In the genomic region with DNA sequence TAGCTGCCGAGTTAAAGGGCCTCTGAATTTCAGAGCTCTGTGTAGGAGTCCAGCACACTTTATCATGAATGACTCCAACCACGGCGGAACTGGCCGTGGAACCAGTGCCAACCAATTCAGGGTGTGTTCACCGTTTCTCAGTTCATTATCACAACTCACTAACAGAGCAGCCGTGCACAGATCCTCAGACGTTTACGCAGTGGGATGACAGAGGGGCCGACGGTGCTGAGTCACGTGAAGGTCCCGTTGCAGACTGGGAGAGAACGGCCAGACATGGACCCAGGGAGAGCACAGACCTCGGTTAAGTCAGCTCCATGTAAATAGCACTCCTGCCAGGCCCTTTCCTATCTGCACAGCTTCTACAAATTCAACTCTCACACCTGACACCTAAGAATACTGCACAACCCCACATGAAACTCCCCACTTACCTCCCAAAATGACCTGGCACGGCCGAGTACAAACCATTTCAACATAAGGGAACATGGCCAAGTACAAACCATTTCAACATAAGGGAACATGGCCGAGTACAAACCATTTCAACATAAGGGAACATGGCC, we compare ENCODE assay signal across 19 cellular contexts.
DNase-seq lines count a peak whose midpoint lies in the region; ATAC-seq, FAIRE-seq and TF ChIP-seq lines count a peak whose summit lies in the region.
"Had no signal": no experiment of that assay in that cellular context is flagged by ENCODE, and none has a peak within 500 bp of the region (broad histone marks: within the 10 kb centered on the region; RNA-seq: fewer than 3 reads in every experiment).

No MANE protein-coding gene starts in this region.

- no peaks in the 10 kb centered on the region for H3K9me3 ChIP-seq in gastrocnemius medialis
- H3K9me3 ChIP-seq: esophagus muscularis mucosa, tibial nerve had no signal

- H3K9me3 Mint-ChIP-seq in T-cell = no peaks in the 10 kb centered on the region
- H3K9me3 Mint-ChIP-seq: activated T-cell treated with anti-CD3 and anti-CD28 coated beads, Interleukin-2, amount 50 U/mL, for 24 hours; dendritic cell treated with granulocyte-macrophage colony-stimulating factor and Interleukin-4, amounts not matched to agents 40 ng/mL and 50 ng/mL, for 4 days had no signal

- peaks cover 10 to 27% of the 10 kb centered on the region in 2 donors for H3K27me3 Mint-ChIP-seq in T-cell

- peak overlapping the region in 3 of 4 donors; percentile 37 to 69 (median 62) for H3K27ac ChIP-seq in gastrocnemius medialis
- H3K27ac ChIP-seq: tibial nerve had no signal

- H3K36me3 Mint-ChIP-seq in T-cell = no peaks in the 10 kb centered on the region

- no peak for DNase-seq in bronchial epithelial cell (ENCODE audit: low read depth)
- no peak for DNase-seq in left colon
- peak in 1 of 2 donors; percentile 60 for DNase-seq in gastrocnemius medialis
- no peak for DNase-seq in T-cell
- no peak for DNase-seq in H7
- DNase-seq: activated CD4-positive, alpha-beta T cell treated with anti-CD3 and anti-CD28 coated beads, Interleukin-2, amount 50 U/mL, for 1 hour; activated T-cell treated with anti-CD3 and anti-CD28 coated beads, Interleukin-2, amount 50 U/mL, for 24 hours; DMS153; KG1; NCI-H2029; NCI-H69; stimulated activated CD8-positive, alpha-beta memory T cell treated with anti-CD3 and anti-CD28 coated beads, Interleukin-4, amount 100 ng/mL, for 48 hours; T-helper 17 cell had no signal

- in situ Hi-C loops in gastrocnemius medialis (cut with MboI; ENCODE audit: low sequenced_read_pairs in 4 of 4) = loop anchor here in 1 of 4 donors (25.0 kb wide), 1 partner anchor 193 kb away; no protein-coding TSS in a partner anchor

- TF ChIP-seq POLR2A in gastrocnemius medialis (IDR thresholded peaks at IDR 0.05) = no peak

- FAIRE-seq in bronchial epithelial cell (lab: Jason Lieb, UNC) = peak; percentile 18

- H3K36me3 ChIP-seq in bronchial epithelial cell (ENCODE audit: control insufficient read depth, insufficient read depth, low read length) (no peaks in the 10 kb centered on the region), gastrocnemius medialis (no peaks in the 10 kb centered on the region), H7 (replicated peaks; ENCODE audit: control insufficient read depth, insufficient read depth, low read length) (no peaks in the 10 kb centered on the region)
- H3K36me3 ChIP-seq: esophagus muscularis mucosa, tibial nerve had no signal

- TF ChIP-seq CTCF in bronchial epithelial cell (IDR thresholded peaks at IDR 0.05; ENCODE audit: insufficient read depth, low read length, severe bottlenecking) = no peak
- no peak for TF ChIP-seq CTCF in gastrocnemius medialis (IDR thresholded peaks at IDR 0.05 in 4 of 5, conservative IDR thresholded peaks at IDR 0.05 in 1 of 5)

- POLR2A ChIA-PET in T-cell (lab: Charles Lee) = no interaction called here

- no peak overlapping the region for H3K4me3 Mint-ChIP-seq in T-cell
- H3K4me3 Mint-ChIP-seq: activated T-cell treated with anti-CD3 and anti-CD28 coated beads, Interleukin-2, amount 50 U/mL, for 24 hours; dendritic cell treated with granulocyte-macrophage colony-stimulating factor and Interleukin-4, amounts not matched to agents 40 ng/mL and 50 ng/mL, for 4 days; T-helper 17 cell had no signal

- intact Hi-C loops in left colon (cut with DNase I, micrococcal nuclease) = no loop called here
- intact Hi-C loops in gastrocnemius medialis (cut with DNase I; ENCODE audit: low total_unique reads) = loop anchor here (5.0 kb wide), 1 partner anchor 193 kb away; no protein-coding TSS in a partner anchor

- H3K27me3 ChIP-seq in bronchial epithelial cell (ENCODE audit: control insufficient read depth, insufficient read depth, low read length) (no peaks in the 10 kb centered on the region), gastrocnemius medialis (no peaks in the 10 kb centered on the region), H7 (ENCODE audit: control insufficient read depth, insufficient read depth, low read length) (no peaks in the 10 kb centered on the region)
- H3K27me3 ChIP-seq: esophagus muscularis mucosa, tibial nerve had no signal

- CTCF ChIA-PET in T-cell (lab: Charles Lee) = no interaction called here

- peak; percentile 69 for ATAC-seq in left colon
- ATAC-seq in gastrocnemius medialis = peak; percentile 70 to 86
- ATAC-seq in HG02852 (IDR thresholded peaks at IDR 0.05; ENCODE audit: unreplicated experiment) = no peak
- no peak for ATAC-seq in GM18520 (IDR thresholded peaks at IDR 0.05; ENCODE audit: unreplicated experiment)
- ATAC-seq in T-cell (replicated peaks in 1 of 4) = no peak
- ATAC-seq: T-helper 17 cell had no signal

- H3K4me1 ChIP-seq in gastrocnemius medialis = peaks cover 5 to 22% of the 10 kb centered on the region in 2 donors

- no peaks in the 10 kb centered on the region for H3K4me1 Mint-ChIP-seq in T-cell
- H3K4me1 Mint-ChIP-seq: T-helper 17 cell had no signal

- no peak overlapping the region for H3K27ac Mint-ChIP-seq in T-cell
- H3K27ac Mint-ChIP-seq: activated T-cell treated with anti-CD3 and anti-CD28 coated beads, Interleukin-2, amount 50 U/mL, for 24 hours; dendritic cell treated with granulocyte-macrophage colony-stimulating factor and Interleukin-4, amounts not matched to agents 40 ng/mL and 50 ng/mL, for 4 days; T-helper 17 cell had no signal

- H3K4me3 ChIP-seq in bronchial epithelial cell (ENCODE audit: low read depth, low read length) = no peak overlapping the region
- H3K4me3 ChIP-seq in gastrocnemius medialis = no peak overlapping the region
- H3K4me3 ChIP-seq in H7 (ENCODE audit: insufficient read depth, low read depth, low read length) = no peak overlapping the region
- H3K4me3 ChIP-seq: esophagus muscularis mucosa, tibial nerve had no signal

TF ChIP-seq in PFSK-1, 5 proteins besides CTCF, POLR2A, EP300 and RAD21:
- TF ChIP-seq TAF1 (IDR thresholded peaks at IDR 0.05; ENCODE audit: borderline replicate concordance, insufficient read depth, low read length) (no peak), FOXP2 (optimal IDR thresholded peaks at IDR 0.05; ENCODE audit: borderline replicate concordance, extremely low read depth, extremely low read length, insufficient read depth) (no peak), POLR2AphosphoS5 (IDR thresholded peaks at IDR 0.05; ENCODE audit: low read depth, low read length) (0 out of 2 replicates have a peak, but pooled peaks have one; percentile 35), SIN3A (IDR thresholded peaks at IDR 0.05; ENCODE audit: borderline replicate concordance, insufficient read depth, low read length) (no peak)
- TF ChIP-seq, protein P1, sequence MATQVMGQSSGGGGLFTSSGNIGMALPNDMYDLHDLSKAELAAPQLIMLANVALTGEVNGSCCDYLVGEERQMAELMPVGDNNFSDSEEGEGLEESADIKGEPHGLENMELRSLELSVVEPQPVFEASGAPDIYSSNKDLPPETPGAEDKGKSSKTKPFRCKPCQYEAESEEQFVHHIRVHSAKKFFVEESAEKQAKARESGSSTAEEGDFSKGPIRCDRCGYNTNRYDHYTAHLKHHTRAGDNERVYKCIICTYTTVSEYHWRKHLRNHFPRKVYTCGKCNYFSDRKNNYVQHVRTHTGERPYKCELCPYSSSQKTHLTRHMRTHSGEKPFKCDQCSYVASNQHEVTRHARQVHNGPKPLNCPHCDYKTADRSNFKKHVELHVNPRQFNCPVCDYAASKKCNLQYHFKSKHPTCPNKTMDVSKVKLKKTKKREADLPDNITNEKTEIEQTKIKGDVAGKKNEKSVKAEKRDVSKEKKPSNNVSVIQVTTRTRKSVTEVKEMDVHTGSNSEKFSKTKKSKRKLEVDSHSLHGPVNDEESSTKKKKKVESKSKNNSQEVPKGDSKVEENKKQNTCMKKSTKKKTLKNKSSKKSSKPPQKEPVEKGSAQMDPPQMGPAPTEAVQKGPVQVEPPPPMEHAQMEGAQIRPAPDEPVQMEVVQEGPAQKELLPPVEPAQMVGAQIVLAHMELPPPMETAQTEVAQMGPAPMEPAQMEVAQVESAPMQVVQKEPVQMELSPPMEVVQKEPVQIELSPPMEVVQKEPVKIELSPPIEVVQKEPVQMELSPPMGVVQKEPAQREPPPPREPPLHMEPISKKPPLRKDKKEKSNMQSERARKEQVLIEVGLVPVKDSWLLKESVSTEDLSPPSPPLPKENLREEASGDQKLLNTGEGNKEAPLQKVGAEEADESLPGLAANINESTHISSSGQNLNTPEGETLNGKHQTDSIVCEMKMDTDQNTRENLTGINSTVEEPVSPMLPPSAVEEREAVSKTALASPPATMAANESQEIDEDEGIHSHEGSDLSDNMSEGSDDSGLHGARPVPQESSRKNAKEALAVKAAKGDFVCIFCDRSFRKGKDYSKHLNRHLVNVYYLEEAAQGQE (IDR thresholded peaks at IDR 0.05; ENCODE audit: insufficient read depth in 1 of 2, low read depth in 2 of 2, low read length in 2 of 2) = no peak

Comparison
In these comparisons a context has a peak if more than half of its experiments do, and no peak if none do; other contexts are left out.
1. ATAC-seq: peak in left colon (single experiment) and gastrocnemius medialis (2 of 2); none in HG02852 (single experiment), GM18520 (single experiment) and T-cell (0 of 4).